Comparison of ENCODE assay signal across 16 cellular contexts in genomic region chr2:28654981-28655322, GRCh38.
DNase-seq lines count a peak whose midpoint lies in the region; ATAC-seq and TF ChIP-seq lines count a peak whose summit lies in the region.
"Had no signal": no experiment of that assay in that cellular context is flagged by ENCODE, and none has a peak within 500 bp of the region (broad histone marks: within the 10 kb centered on the region; RNA-seq: fewer than 3 reads in every experiment).

No MANE protein-coding gene starts in this region.

- H3K4me3 Mint-ChIP-seq in Caco-2 (ENCODE audit: unreplicated experiment) = peak overlapping the region; percentile 33
- H3K4me3 Mint-ChIP-seq: endodermal cell had no signal

- no peak overlapping the region for H3K14ac ChIP-seq in neuronal stem cell (ENCODE audit: low read length)

- ATAC-seq in gastroesophageal sphincter (no peak), GM18511 (IDR thresholded peaks at IDR 0.05; ENCODE audit: unreplicated experiment) (no peak), HG03175 (IDR thresholded peaks at IDR 0.05; ENCODE audit: unreplicated experiment) (no peak)
- ATAC-seq: activated CD4-positive, CD25-positive, alpha-beta regulatory T cell treated with anti-CD3 and anti-CD28 coated beads, Interleukin-2, amount 50 U/mL, for 24 hours had no signal

- no peak overlapping the region for H3K23ac ChIP-seq in neuronal stem cell (ENCODE audit: low read depth, low read length, poor library complexity)

- H3K27ac ChIP-seq in Peyer's patch (peak overlapping the region in 3 of 4 donors; percentile 23 to 86 (median 70)), gastroesophageal sphincter (peak overlapping the region in 3 of 4 donors; percentile 32 to 48 (median 45)), neuronal stem cell (replicated peaks; ENCODE audit: low read length) (no peak overlapping the region)

- H2BK5ac ChIP-seq in neuronal stem cell (ENCODE audit: low read length) = no peak overlapping the region

- H3K79me1 ChIP-seq in neuronal stem cell (ENCODE audit: low read depth, low read length) = no peaks in the 10 kb centered on the region

- H3K36me3 ChIP-seq in Caco-2 (ENCODE audit: control insufficient read depth, insufficient read depth, low read length) = no peaks in the 10 kb centered on the region
- H3K36me3 ChIP-seq in Peyer's patch = no peaks in the 10 kb centered on the region
- H3K36me3 ChIP-seq in gastroesophageal sphincter = no peaks in the 10 kb centered on the region
- no peaks in the 10 kb centered on the region for H3K36me3 ChIP-seq in neuronal stem cell (replicated peaks in 1 of 2; ENCODE audit: control insufficient read depth in 2 of 2, insufficient read depth in 2 of 2, low read length in 2 of 2)

- H3K4me1 ChIP-seq in Caco-2 (peaks cover 52% of the 10 kb centered on the region), Peyer's patch (peaks cover 0 to 6% (median 4%) of the 10 kb centered on the region in 4 donors), gastroesophageal sphincter (peaks cover 5 to 68% (median 6%) of the 10 kb centered on the region in 3 donors), neuronal stem cell (ENCODE audit: control insufficient read depth in 2 of 2, insufficient read depth in 1 of 2, low read depth in 1 of 2, low read length in 2 of 2) (peaks cover under 1 to 14% of the 10 kb centered on the region in 2 donors)

- H3K9ac ChIP-seq in neuronal stem cell (ENCODE audit: low read depth, low read length, poor library complexity) = no peak overlapping the region

- H4K91ac ChIP-seq in neuronal stem cell (ENCODE audit: low read depth, low read length, poor library complexity) = no peak overlapping the region

- no peak overlapping the region for H4K8ac ChIP-seq in neuronal stem cell (ENCODE audit: low read depth, low read length)

- no peak overlapping the region for H2AK5ac ChIP-seq in neuronal stem cell (ENCODE audit: low read depth, low read length)

- no peaks in the 10 kb centered on the region for H3K27me3 Mint-ChIP-seq in Caco-2 (ENCODE audit: insufficient read depth, unreplicated experiment)

- H3K4me1 Mint-ChIP-seq in Caco-2 (ENCODE audit: low read depth, unreplicated experiment) = peaks cover 56% of the 10 kb centered on the region
- H3K4me1 Mint-ChIP-seq: endodermal cell had no signal

- DNase-seq in Caco-2 (peak; percentile 75 to 81), Peyer's patch (peak in 1 of 3 donors; percentile 79), neuronal stem cell (ENCODE audit: low spot score) (no peak), NCI-H1436 (lab: John Stamatoyannopoulos, UW) (no peak)
- no peak for DNase-seq in activated CD4-positive, alpha-beta T cell treated with anti-CD3 and anti-CD28 coated beads, Interleukin-2, amount 50 U/mL, for 4 hours
- DNase-seq: activated effector memory CD4-positive, alpha-beta T cell treated with Interleukin-2 at 50 U/mL for 16 hours; amygdala; endodermal cell; NCI-H2227 treated with DMSO at 0.1 percent for 48 hours; retina; SIG-M5; T1000 had no signal

- WGBS in gastroesophageal sphincter (ENCODE audit: low coverage in 1 of 2), 2 donors = 25 to 35% methylated on average over 1 to 2 of the region's 2 CpGs
- WGBS in neuronal stem cell (ENCODE audit: extremely low coverage in 2 of 2, insufficient read length in 2 of 2, insufficient replicate concordance in 1 of 2), 2 donors = no CpG with 5 or more reads among the region's 2 CpGs

- H3K4me3 ChIP-seq in Caco-2 (ENCODE audit: low read depth, low read length) (no peak overlapping the region), Peyer's patch (no peak overlapping the region), gastroesophageal sphincter (no peak overlapping the region), neuronal stem cell (ENCODE audit: low read length in 2 of 2) (no peak overlapping the region)

- no peaks in the 10 kb centered on the region for H3K36me3 Mint-ChIP-seq in Caco-2 (ENCODE audit: insufficient read depth, unreplicated experiment)

- no peaks in the 10 kb centered on the region for H3K9me3 ChIP-seq in Caco-2
- H3K9me3 ChIP-seq in Peyer's patch = no peaks in the 10 kb centered on the region
- no peaks in the 10 kb centered on the region for H3K9me3 ChIP-seq in gastroesophageal sphincter
- peaks cover 0 to 11% of the 10 kb centered on the region in 2 donors for H3K9me3 ChIP-seq in neuronal stem cell (replicated peaks in 1 of 2; ENCODE audit: control insufficient read depth in 2 of 2, insufficient read depth in 1 of 2, low read depth in 1 of 2, low read length in 2 of 2)

- TF ChIP-seq EP300 in gastroesophageal sphincter (IDR thresholded peaks at IDR 0.05) = no peak

- peak overlapping the region; percentile 75 for H3K27ac Mint-ChIP-seq in Caco-2 (ENCODE audit: unreplicated experiment)
- H3K27ac Mint-ChIP-seq: endodermal cell had no signal

- no peak overlapping the region for H2BK12ac ChIP-seq in neuronal stem cell (ENCODE audit: low read length)

- H3K27me3 ChIP-seq in Caco-2 (replicated peaks; ENCODE audit: control insufficient read depth, insufficient read depth, low read length) (no peaks in the 10 kb centered on the region), Peyer's patch (no peaks in the 10 kb centered on the region), gastroesophageal sphincter (no peaks in the 10 kb centered on the region), neuronal stem cell (ENCODE audit: control insufficient read depth in 3 of 3, insufficient read depth in 3 of 3, low read depth in 1 of 3, low read length in 3 of 3) (no peaks in the 10 kb centered on the region)

- POLR2A ChIA-PET in Caco-2 (lab: Charles Lee) = interaction anchor here (0.6 to 1.3 kb wide), 3 partner anchors 12 to 145 kb away, joined by 5 to 7 read pairs (median 6); partner anchors contain the start of gene PPP1CB

- H3K4me2 ChIP-seq in neuronal stem cell (ENCODE audit: insufficient read depth, low read length, poor library complexity, severe bottlenecking) = no peak overlapping the region

- H2AFZ ChIP-seq in neuronal stem cell (ENCODE audit: low read length) = peak overlapping the region; percentile 30

- H3K9me3 Mint-ChIP-seq in Caco-2 (ENCODE audit: unreplicated experiment) = no peaks in the 10 kb centered on the region

- CTCF ChIA-PET in Caco-2 (lab: Charles Lee) = interaction anchor here (0.6 to 1.5 kb wide), 4 partner anchors 9 to 97 kb away, joined by 3 to 6 read pairs (median 4); partner anchors contain the start of gene PPP1CB

- H3K18ac ChIP-seq in neuronal stem cell (ENCODE audit: low read length) = no peak overlapping the region

- BruUV-seq in Caco-2 (replicated peaks; lab: Mats Ljungman, UMichigan) = no TSS peak

- H2BK120ac ChIP-seq in neuronal stem cell (ENCODE audit: low read depth, low read length) = no peak overlapping the region

- intact Hi-C loops in Caco-2 (cut with micrococcal nuclease; ENCODE audit: unreplicated experiment) = loop anchor here (1.0 to 2.0 kb wide), 3 partner anchors 28 to 96 kb away; partner anchors contain the start of gene PPP1CB

- TF ChIP-seq POLR2A in Peyer's patch (IDR thresholded peaks at IDR 0.05) (no peak), gastroesophageal sphincter (IDR thresholded peaks at IDR 0.05) (no peak)

- no peak overlapping the region for H3K4ac ChIP-seq in neuronal stem cell (ENCODE audit: low read length)

- H2BK15ac ChIP-seq in neuronal stem cell (ENCODE audit: low read length) = no peak overlapping the region

- TF ChIP-seq CTCF in Caco-2 (IDR thresholded peaks at IDR 0.05; ENCODE audit: insufficient read depth in 1 of 2, low read depth in 1 of 2, low read length in 1 of 2, severe bottlenecking in 1 of 2, unreplicated experiment in 1 of 2) (no peak), Peyer's patch (IDR thresholded peaks at IDR 0.05) (no peak), gastroesophageal sphincter (IDR thresholded peaks at IDR 0.05) (no peak)

Comparison
In these comparisons a context has a peak if more than half of its experiments do, and no peak if none do; other contexts are left out.
1. DNase-seq: peak in Caco-2 (2 of 2); none in neuronal stem cell (single experiment), activated CD4-positive, alpha-beta T cell treated with anti-CD3 and anti-CD28 coated beads, Interleukin-2, amount 50 U/mL, for 4 hours (0 of 2) and NCI-H1436 (single experiment).